1 cellular context compared by ENCODE assay signal in the genomic region with DNA sequence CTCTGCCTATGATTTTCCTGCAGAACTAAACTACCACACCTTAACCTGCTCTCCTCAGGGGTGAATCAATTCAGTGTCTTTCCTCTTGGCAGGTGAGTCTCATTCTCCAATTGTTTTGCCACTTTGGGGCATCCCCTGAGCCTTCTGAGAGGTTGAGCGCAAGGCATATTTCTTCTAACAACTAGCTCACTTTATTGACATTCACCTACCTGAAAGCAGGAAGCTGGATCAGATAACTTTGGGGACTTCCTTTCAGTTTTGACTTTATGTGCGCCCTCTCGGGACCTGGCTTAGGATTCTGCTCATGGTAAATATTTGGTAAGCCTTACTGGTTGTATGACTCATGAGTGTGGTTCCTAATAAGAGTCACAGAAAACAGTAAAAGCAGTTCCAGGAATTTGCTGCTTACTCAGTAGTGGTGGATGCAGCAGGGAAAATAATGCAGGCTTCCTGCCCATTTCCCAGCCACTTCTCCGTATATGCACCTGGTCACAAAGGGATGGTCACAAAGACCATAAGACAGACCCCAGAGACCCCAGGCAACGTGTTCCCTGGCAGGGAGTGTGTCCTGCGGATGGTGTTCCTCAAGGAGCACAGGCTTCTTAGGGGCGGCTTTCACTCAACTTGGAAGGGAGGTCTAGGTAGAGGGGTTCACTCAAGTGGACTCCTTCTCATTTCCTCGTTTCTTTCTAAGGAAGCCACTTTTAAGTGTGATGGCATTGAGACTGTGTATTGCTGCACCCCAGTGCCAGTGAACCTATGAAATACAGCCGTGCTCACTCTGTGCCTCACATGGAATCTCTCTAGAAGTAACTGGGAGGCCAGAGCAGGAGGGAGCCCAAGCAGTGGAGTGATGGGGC.
A peak's percentile ranks its signal among the peaks of the same experiment; 100 is the strongest.
TF ChIP-seq lines count a peak whose summit lies in the region.

No MANE protein-coding gene starts in this region.

TF ChIP-seq in HepG2, 621 proteins besides CTCF, POLR2A, EP300 and RAD21 (continued from another document and continues in another):
- TF ChIP-seq, protein P1, sequence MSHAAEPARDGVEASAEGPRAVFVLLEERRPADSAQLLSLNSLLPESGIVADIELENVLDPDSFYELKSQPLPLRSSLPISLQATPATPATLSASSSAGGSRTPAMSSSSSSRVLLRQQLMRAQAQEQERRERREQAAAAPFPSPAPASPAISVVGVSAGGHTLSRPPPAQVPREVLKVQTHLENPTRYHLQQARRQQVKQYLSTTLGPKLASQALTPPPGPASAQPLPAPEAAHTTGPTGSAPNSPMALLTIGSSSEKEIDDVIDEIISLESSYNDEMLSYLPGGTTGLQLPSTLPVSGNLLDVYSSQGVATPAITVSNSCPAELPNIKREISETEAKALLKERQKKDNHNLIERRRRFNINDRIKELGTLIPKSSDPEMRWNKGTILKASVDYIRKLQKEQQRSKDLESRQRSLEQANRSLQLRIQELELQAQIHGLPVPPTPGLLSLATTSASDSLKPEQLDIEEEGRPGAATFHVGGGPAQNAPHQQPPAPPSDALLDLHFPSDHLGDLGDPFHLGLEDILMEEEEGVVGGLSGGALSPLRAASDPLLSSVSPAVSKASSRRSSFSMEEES (CRISPR knock-in tag; IDR thresholded peaks at IDR 0.05): peak; percentile 48; the same call in 1 of the 2 replicates
- peak; percentile 60; the same call in 1 of the 2 replicates for TF ChIP-seq ZNF501 (CRISPR knock-in tag; IDR thresholded peaks at IDR 0.05)
- TF ChIP-seq, protein P2, sequence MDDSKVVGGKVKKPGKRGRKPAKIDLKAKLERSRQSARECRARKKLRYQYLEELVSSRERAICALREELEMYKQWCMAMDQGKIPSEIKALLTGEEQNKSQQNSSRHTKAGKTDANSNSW (CRISPR knock-in tag; IDR thresholded peaks at IDR 0.05; ENCODE audit: borderline replicate concordance): no peak
- TF ChIP-seq TGIF2 (CRISPR knock-in tag; IDR thresholded peaks at IDR 0.05): no peak
- TF ChIP-seq, protein P3, sequence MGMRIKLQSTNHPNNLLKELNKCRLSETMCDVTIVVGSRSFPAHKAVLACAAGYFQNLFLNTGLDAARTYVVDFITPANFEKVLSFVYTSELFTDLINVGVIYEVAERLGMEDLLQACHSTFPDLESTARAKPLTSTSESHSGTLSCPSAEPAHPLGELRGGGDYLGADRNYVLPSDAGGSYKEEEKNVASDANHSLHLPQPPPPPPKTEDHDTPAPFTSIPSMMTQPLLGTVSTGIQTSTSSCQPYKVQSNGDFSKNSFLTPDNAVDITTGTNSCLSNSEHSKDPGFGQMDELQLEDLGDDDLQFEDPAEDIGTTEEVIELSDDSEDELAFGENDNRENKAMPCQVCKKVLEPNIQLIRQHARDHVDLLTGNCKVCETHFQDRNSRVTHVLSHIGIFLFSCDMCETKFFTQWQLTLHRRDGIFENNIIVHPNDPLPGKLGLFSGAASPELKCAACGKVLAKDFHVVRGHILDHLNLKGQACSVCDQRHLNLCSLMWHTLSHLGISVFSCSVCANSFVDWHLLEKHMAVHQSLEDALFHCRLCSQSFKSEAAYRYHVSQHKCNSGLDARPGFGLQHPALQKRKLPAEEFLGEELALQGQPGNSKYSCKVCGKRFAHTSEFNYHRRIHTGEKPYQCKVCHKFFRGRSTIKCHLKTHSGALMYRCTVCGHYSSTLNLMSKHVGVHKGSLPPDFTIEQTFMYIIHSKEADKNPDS (CRISPR knock-in tag; IDR thresholded peaks at IDR 0.05): no peak
- TF ChIP-seq MYC (CRISPR knock-in tag; IDR thresholded peaks at IDR 0.05; ENCODE audit: borderline replicate concordance): no peak
- TF ChIP-seq ZNF441 (CRISPR knock-in tag; IDR thresholded peaks at IDR 0.05; ENCODE audit: borderline replicate concordance): no peak
- TF ChIP-seq ZNF790 (CRISPR knock-in tag; IDR thresholded peaks at IDR 0.05; ENCODE audit: borderline replicate concordance): no peak
- no peak for TF ChIP-seq BHLHE40 (IDR thresholded peaks at IDR 0.05; ENCODE audit: low read length)
- no peak for TF ChIP-seq ZNF75D (CRISPR knock-in tag; IDR thresholded peaks at IDR 0.05; ENCODE audit: borderline replicate concordance)
- TF ChIP-seq, protein P4, sequence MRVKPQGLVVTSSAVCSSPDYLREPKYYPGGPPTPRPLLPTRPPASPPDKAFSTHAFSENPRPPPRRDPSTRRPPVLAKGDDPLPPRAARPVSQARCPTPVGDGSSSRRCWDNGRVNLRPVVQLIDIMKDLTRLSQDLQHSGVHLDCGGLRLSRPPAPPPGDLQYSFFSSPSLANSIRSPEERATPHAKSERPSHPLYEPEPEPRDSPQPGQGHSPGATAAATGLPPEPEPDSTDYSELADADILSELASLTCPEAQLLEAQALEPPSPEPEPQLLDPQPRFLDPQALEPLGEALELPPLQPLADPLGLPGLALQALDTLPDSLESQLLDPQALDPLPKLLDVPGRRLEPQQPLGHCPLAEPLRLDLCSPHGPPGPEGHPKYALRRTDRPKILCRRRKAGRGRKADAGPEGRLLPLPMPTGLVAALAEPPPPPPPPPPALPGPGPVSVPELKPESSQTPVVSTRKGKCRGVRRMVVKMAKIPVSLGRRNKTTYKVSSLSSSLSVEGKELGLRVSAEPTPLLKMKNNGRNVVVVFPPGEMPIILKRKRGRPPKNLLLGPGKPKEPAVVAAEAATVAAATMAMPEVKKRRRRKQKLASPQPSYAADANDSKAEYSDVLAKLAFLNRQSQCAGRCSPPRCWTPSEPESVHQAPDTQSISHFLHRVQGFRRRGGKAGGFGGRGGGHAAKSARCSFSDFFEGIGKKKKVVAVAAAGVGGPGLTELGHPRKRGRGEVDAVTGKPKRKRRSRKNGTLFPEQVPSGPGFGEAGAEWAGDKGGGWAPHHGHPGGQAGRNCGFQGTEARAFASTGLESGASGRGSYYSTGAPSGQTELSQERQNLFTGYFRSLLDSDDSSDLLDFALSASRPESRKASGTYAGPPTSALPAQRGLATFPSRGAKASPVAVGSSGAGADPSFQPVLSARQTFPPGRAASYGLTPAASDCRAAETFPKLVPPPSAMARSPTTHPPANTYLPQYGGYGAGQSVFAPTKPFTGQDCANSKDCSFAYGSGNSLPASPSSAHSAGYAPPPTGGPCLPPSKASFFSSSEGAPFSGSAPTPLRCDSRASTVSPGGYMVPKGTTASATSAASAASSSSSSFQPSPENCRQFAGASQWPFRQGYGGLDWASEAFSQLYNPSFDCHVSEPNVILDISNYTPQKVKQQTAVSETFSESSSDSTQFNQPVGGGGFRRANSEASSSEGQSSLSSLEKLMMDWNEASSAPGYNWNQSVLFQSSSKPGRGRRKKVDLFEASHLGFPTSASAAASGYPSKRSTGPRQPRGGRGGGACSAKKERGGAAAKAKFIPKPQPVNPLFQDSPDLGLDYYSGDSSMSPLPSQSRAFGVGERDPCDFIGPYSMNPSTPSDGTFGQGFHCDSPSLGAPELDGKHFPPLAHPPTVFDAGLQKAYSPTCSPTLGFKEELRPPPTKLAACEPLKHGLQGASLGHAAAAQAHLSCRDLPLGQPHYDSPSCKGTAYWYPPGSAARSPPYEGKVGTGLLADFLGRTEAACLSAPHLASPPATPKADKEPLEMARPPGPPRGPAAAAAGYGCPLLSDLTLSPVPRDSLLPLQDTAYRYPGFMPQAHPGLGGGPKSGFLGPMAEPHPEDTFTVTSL (CRISPR knock-in tag; IDR thresholded peaks at IDR 0.05; ENCODE audit: borderline replicate concordance): peak; percentile 85; the same call in 1 of the 2 replicates
- no peak for TF ChIP-seq ZNF33B (CRISPR knock-in tag; IDR thresholded peaks at IDR 0.05)
- TF ChIP-seq KDM6A (CRISPR knock-in tag; IDR thresholded peaks at IDR 0.05; ENCODE audit: low read depth): 0 out of 2 replicates have a peak, but pooled peaks have one; percentile 33
- TF ChIP-seq ZBTB3 (CRISPR knock-in tag; IDR thresholded peaks at IDR 0.05; ENCODE audit: borderline replicate concordance, low read depth): no peak
- no peak for TF ChIP-seq ZNF567 (CRISPR knock-in tag; IDR thresholded peaks at IDR 0.05; ENCODE audit: borderline replicate concordance)
- TF ChIP-seq PAF1 (CRISPR knock-in tag; IDR thresholded peaks at IDR 0.05): no peak
- TF ChIP-seq TBP (CRISPR knock-in tag; IDR thresholded peaks at IDR 0.05): no peak
- peak; percentile 20 for TF ChIP-seq XRCC5 (optimal IDR thresholded peaks at IDR 0.05; ENCODE audit: low read length)
- no peak for TF ChIP-seq NPAS2 (CRISPR knock-in tag; IDR thresholded peaks at IDR 0.05; ENCODE audit: borderline replicate concordance)
- TF ChIP-seq SMAD9 (CRISPR knock-in tag; IDR thresholded peaks at IDR 0.05): no peak
- TF ChIP-seq, protein P5, sequence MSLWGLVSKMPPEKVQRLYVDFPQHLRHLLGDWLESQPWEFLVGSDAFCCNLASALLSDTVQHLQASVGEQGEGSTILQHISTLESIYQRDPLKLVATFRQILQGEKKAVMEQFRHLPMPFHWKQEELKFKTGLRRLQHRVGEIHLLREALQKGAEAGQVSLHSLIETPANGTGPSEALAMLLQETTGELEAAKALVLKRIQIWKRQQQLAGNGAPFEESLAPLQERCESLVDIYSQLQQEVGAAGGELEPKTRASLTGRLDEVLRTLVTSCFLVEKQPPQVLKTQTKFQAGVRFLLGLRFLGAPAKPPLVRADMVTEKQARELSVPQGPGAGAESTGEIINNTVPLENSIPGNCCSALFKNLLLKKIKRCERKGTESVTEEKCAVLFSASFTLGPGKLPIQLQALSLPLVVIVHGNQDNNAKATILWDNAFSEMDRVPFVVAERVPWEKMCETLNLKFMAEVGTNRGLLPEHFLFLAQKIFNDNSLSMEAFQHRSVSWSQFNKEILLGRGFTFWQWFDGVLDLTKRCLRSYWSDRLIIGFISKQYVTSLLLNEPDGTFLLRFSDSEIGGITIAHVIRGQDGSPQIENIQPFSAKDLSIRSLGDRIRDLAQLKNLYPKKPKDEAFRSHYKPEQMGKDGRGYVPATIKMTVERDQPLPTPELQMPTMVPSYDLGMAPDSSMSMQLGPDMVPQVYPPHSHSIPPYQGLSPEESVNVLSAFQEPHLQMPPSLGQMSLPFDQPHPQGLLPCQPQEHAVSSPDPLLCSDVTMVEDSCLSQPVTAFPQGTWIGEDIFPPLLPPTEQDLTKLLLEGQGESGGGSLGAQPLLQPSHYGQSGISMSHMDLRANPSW (CRISPR knock-in tag; IDR thresholded peaks at IDR 0.05; ENCODE audit: borderline replicate concordance): no peak; the same call in 1 of the 2 replicates
- peak; percentile 91 for TF ChIP-seq GATAD2A (CRISPR knock-in tag; IDR thresholded peaks at IDR 0.05)
- peak; percentile 39; the same call in 1 of the 2 replicates for TF ChIP-seq ARNT2 (CRISPR knock-in tag; IDR thresholded peaks at IDR 0.05; ENCODE audit: low read depth)
- peak; percentile 82 for TF ChIP-seq PITX1 (CRISPR knock-in tag; IDR thresholded peaks at IDR 0.05)
- no peak for TF ChIP-seq CBX1 (IDR thresholded peaks at IDR 0.05; ENCODE audit: low read depth)
- no peak for TF ChIP-seq ZNF564 (CRISPR knock-in tag; IDR thresholded peaks at IDR 0.05)
- 0 out of 2 replicates have a peak, but pooled peaks have one; percentile 7 for TF ChIP-seq MAFF (IDR thresholded peaks at IDR 0.05; ENCODE audit: low read depth, low read length)
- TF ChIP-seq KLF16 (CRISPR knock-in tag; IDR thresholded peaks at IDR 0.05): peak in 1 of 2 experiments; percentile 58; a peak in 1 of 4 replicates
- TF ChIP-seq TMF1 (CRISPR knock-in tag; IDR thresholded peaks at IDR 0.05; ENCODE audit: low read depth): no peak
- TF ChIP-seq GZF1 (CRISPR knock-in tag; IDR thresholded peaks at IDR 0.05): no peak
- TF ChIP-seq ZNF816 (CRISPR knock-in tag; IDR thresholded peaks at IDR 0.05; ENCODE audit: borderline replicate concordance): no peak
- TF ChIP-seq YEATS2 (CRISPR knock-in tag; IDR thresholded peaks at IDR 0.05; ENCODE audit: borderline replicate concordance): peak; percentile 58; the same call in 1 of the 2 replicates
- no peak for TF ChIP-seq DMAP1 (CRISPR knock-in tag; IDR thresholded peaks at IDR 0.05)
- TF ChIP-seq ZSCAN21 (CRISPR knock-in tag; IDR thresholded peaks at IDR 0.05; ENCODE audit: borderline replicate concordance): no peak
- no peak for TF ChIP-seq ZNF451 (CRISPR knock-in tag; IDR thresholded peaks at IDR 0.05)
- no peak for TF ChIP-seq MTF2 (CRISPR knock-in tag; IDR thresholded peaks at IDR 0.05; ENCODE audit: borderline replicate concordance)
- no peak for TF ChIP-seq MIER2 (CRISPR knock-in tag; IDR thresholded peaks at IDR 0.05)
- no peak for TF ChIP-seq ZNF709 (CRISPR knock-in tag; IDR thresholded peaks at IDR 0.05)
- TF ChIP-seq, protein P6, sequence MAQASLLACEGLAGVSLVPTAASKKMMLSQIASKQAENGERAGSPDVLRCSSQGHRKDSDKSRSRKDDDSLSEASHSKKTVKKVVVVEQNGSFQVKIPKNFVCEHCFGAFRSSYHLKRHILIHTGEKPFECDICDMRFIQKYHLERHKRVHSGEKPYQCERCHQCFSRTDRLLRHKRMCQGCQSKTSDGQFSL (CRISPR knock-in tag; IDR thresholded peaks at IDR 0.05): no peak
- no peak for TF ChIP-seq HDAC6 (IDR thresholded peaks at IDR 0.05; ENCODE audit: low read depth, low read length)
- no peak; the same call in 1 of the 2 replicates for TF ChIP-seq SP5 (CRISPR knock-in tag; IDR thresholded peaks at IDR 0.05; ENCODE audit: borderline replicate concordance, low read depth)
- TF ChIP-seq FOSL2 (CRISPR knock-in tag; IDR thresholded peaks at IDR 0.05): peak; percentile 98
- peak; percentile 34; the same call in 1 of the 2 replicates for TF ChIP-seq ZMYM4 (CRISPR knock-in tag; IDR thresholded peaks at IDR 0.05)
- peak; percentile 56; the same call in 1 of the 2 replicates for TF ChIP-seq NR2F6 (IDR thresholded peaks at IDR 0.05)
- TF ChIP-seq NR2F6 (CRISPR knock-in tag; IDR thresholded peaks at IDR 0.05): peak; percentile 63; the same call in 1 of the 2 replicates
- no peak for TF ChIP-seq ZNF3 (CRISPR knock-in tag; IDR thresholded peaks at IDR 0.05)
- no peak for TF ChIP-seq ZNF432 (CRISPR knock-in tag; IDR thresholded peaks at IDR 0.05; ENCODE audit: borderline replicate concordance)
- no peak for TF ChIP-seq ZNF577 (CRISPR knock-in tag; IDR thresholded peaks at IDR 0.05; ENCODE audit: borderline replicate concordance, low read depth)
- TF ChIP-seq GFI1 (CRISPR knock-in tag; IDR thresholded peaks at IDR 0.05; ENCODE audit: borderline replicate concordance): peak; percentile 26; the same call in 1 of the 2 replicates
- no peak for TF ChIP-seq KLF11 (CRISPR knock-in tag; IDR thresholded peaks at IDR 0.05)
- no peak for TF ChIP-seq ZNF251 (CRISPR knock-in tag; IDR thresholded peaks at IDR 0.05)
- no peak for TF ChIP-seq ZNF256 (CRISPR knock-in tag; conservative IDR thresholded peaks at IDR 0.05)
- TF ChIP-seq PLRG1 (conservative IDR thresholded peaks at IDR 0.05): no peak
- TF ChIP-seq, protein P7, sequence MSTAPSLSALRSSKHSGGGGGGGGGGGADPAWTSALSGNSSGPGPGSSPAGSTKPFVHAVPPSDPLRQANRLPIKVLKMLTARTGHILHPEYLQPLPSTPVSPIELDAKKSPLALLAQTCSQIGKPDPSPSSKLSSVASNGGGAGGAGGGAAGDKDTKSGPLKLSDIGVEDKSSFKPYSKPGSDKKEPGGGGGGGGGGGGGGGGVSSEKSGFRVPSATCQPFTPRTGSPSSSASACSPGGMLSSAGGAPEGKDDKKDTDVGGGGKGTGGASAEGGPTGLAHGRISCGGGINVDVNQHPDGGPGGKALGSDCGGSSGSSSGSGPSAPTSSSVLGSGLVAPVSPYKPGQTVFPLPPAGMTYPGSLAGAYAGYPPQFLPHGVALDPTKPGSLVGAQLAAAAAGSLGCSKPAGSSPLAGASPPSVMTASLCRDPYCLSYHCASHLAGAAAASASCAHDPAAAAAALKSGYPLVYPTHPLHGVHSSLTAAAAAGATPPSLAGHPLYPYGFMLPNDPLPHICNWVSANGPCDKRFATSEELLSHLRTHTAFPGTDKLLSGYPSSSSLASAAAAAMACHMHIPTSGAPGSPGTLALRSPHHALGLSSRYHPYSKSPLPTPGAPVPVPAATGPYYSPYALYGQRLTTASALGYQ (CRISPR knock-in tag; IDR thresholded peaks at IDR 0.05): peak; percentile 50; the same call in 1 of the 2 replicates
- no peak for TF ChIP-seq RBAK (CRISPR knock-in tag; IDR thresholded peaks at IDR 0.05)
- TF ChIP-seq ZNF781 (CRISPR knock-in tag; IDR thresholded peaks at IDR 0.05; ENCODE audit: borderline replicate concordance, not compliant biosample characterization): no peak
- TF ChIP-seq ZMAT3 (CRISPR knock-in tag; conservative IDR thresholded peaks at IDR 0.05): no peak
